Comparison of ENCODE assay signal across 9 cellular contexts in genomic region chr7:7761340-7761973, GRCh38. TPM values are rescaled to one million over a fixed set of nuclear protein-coding genes. Genes with fewer than 3 reads are reported as not detected.
DNase-seq lines count a peak whose midpoint lies in the region; FAIRE-seq and TF ChIP-seq lines count a peak whose summit lies in the region.
"Had no signal": no experiment of that assay in that cellular context is flagged by ENCODE, and none has a peak within 500 bp of the region (broad histone marks: within the 10 kb centered on the region; RNA-seq: fewer than 3 reads in every experiment).

No MANE protein-coding gene starts in this region.

- H2AFZ ChIP-seq in keratinocyte (ENCODE audit: control insufficient read depth, low read length), result no peak overlapping the region

- no peaks in the 10 kb centered on the region for H3K79me2 ChIP-seq in keratinocyte (ENCODE audit: control insufficient read depth, insufficient read depth, low read length)

- no peaks in the 10 kb centered on the region for H4K20me1 ChIP-seq in keratinocyte (ENCODE audit: control insufficient read depth, extremely low read depth, insufficient read depth, low read length)

- H3K27ac ChIP-seq in keratinocyte (ENCODE audit: control insufficient read depth, insufficient read depth, low read length) (peak overlapping the region; percentile 61), tibial artery (peak overlapping the region; percentile 23 to 61)
- H3K27ac ChIP-seq: SK-N-MC had no signal

- peak; percentile 58 for DNase-seq in CD1c-positive myeloid dendritic cell (ENCODE audit: extremely low spot score)
- no peak for DNase-seq in GM19239 (ENCODE audit: insufficient read length, low spot score)
- DNase-seq in NCI-H2171 treated with DMSO at 0.1 percent for 48 hours (lab: John Stamatoyannopoulos, UW), result peak; percentile 56
- peak; percentile 48 for DNase-seq in astrocyte of the hippocampus (ENCODE audit: low read depth, low spot score)
- DNase-seq in keratinocyte (ENCODE audit: low read depth, low spot score), result no peak
- DNase-seq in tibial artery, result no peak
- no peak for DNase-seq in mucosa of gallbladder (ENCODE audit: low spot score)
- no peak for DNase-seq in activated CD4-positive, alpha-beta T cell treated with anti-CD3 and anti-CD28 coated beads, Interleukin-2, amount 50 U/mL, for 1 hour

- peak overlapping the region in 2 of 3 experiments; percentile 59 to 64 for H3K4me3 ChIP-seq in keratinocyte (ENCODE audit: control insufficient read depth in 2 of 3, extremely low read depth in 1 of 3, insufficient read depth in 2 of 3, low read depth in 1 of 3, low read length in 3 of 3)
- peak overlapping the region; percentile 42 to 46 for H3K4me3 ChIP-seq in tibial artery
- H3K4me3 ChIP-seq: SK-N-MC had no signal

- H3K27me3 ChIP-seq in keratinocyte (ENCODE audit: control insufficient read depth, extremely low read depth, insufficient read depth, low read length) (no peaks in the 10 kb centered on the region), tibial artery (no peaks in the 10 kb centered on the region)

- no peaks in the 10 kb centered on the region for H3K9me3 ChIP-seq in keratinocyte (ENCODE audit: control insufficient read depth, low read depth, low read length)
- no peaks in the 10 kb centered on the region for H3K9me3 ChIP-seq in tibial artery

- TF ChIP-seq CTCF in keratinocyte (optimal IDR thresholded peaks at IDR 0.05 in 1 of 3, IDR thresholded peaks at IDR 0.05 in 1 of 3, conservative IDR thresholded peaks at IDR 0.05 in 1 of 3; ENCODE audit: extremely low read depth in 1 of 3, insufficient read depth in 2 of 3, low read length in 3 of 3), result no peak
- TF ChIP-seq CTCF in tibial artery (IDR thresholded peaks at IDR 0.05), result peak; percentile 43 to 53

- no peaks in the 10 kb centered on the region for H3K9me1 ChIP-seq in keratinocyte (ENCODE audit: control insufficient read depth, extremely low read depth, insufficient read depth, low read length)

- no peaks in the 10 kb centered on the region for H3K36me3 ChIP-seq in keratinocyte (ENCODE audit: control insufficient read depth in 2 of 2, extremely low read depth in 1 of 2, insufficient read depth in 2 of 2, low read length in 2 of 2)
- no peaks in the 10 kb centered on the region for H3K36me3 ChIP-seq in tibial artery

- dilution Hi-C loops in keratinocyte (cut with MboI; ENCODE audit: extremely low pct_ligation_motif_present, low sequenced_read_pairs), result no loop called here

- intact Hi-C loops in tibial artery (cut with DNase I; ENCODE audit: low total_unique reads), result loop anchor here (10.0 kb wide), 1 partner anchor 453 kb away; no protein-coding TSS in a partner anchor

- peak overlapping the region; percentile 88 for H3K4me2 ChIP-seq in keratinocyte (ENCODE audit: control insufficient read depth, extremely low read depth, insufficient read depth, low read depth, low read length)

- peak overlapping the region; percentile 45 for H3K9ac ChIP-seq in keratinocyte (ENCODE audit: control insufficient read depth, extremely low read depth, insufficient read depth, low read length)

- peaks cover 17% of the 10 kb centered on the region for H3K4me1 ChIP-seq in keratinocyte (ENCODE audit: control insufficient read depth, extremely low read depth, insufficient read depth, low read length)
- peaks cover 0 to 13% (median 6%) of the 10 kb centered on the region in 4 donors for H3K4me1 ChIP-seq in tibial artery

- peak; percentile 88 for FAIRE-seq in GM19239 (lab: Jason Lieb, UNC)
- FAIRE-seq in keratinocyte (lab: Jason Lieb, UNC), result no peak

RNA-seq across cellular contexts. Expression of gene RPA3, which starts 43.0 kb away (rescaled TPM):
- polyA plus RNA-seq in keratinocyte, result 19.2 to 51.1 TPM (median 28.3 TPM) in 3 replicates
- polyA plus RNA-seq in keratinocyte (2011; ENCODE audit: low read depth), result 2.7 TPM
- 25.2 and 27.3 TPM in 2 replicates for polyA plus RNA-seq in keratinocyte (2011; cell fraction: cytosol; rRNA removed)
- 7.6 and 8.9 TPM in 2 replicates for polyA plus RNA-seq in keratinocyte (2011; cell fraction: nucleus; rRNA removed)
- polyA plus RNA-seq in keratinocyte (2012; ENCODE audit: low replicate concordance), result 24.5 and 37.1 TPM in 2 replicates
- polyA minus RNA-seq in keratinocyte, result 3.5 to 6.5 TPM (median 4.0 TPM) in 3 replicates
- polyA minus RNA-seq in keratinocyte (2011; cell fraction: cytosol; rRNA and poly(A)+ RNA removed), result 12.3 TPM
- 2.5 and 3.3 TPM in 2 replicates for polyA minus RNA-seq in keratinocyte (2011; cell fraction: nucleus; rRNA and poly(A)+ RNA removed)
- 18.3 TPM for total RNA-seq in mucosa of gallbladder

Comparison
In these comparisons a context has a peak if more than half of its experiments do, and no peak if none do; other contexts are left out.
1. DNase-seq: peak in CD1c-positive myeloid dendritic cell (single experiment), NCI-H2171 treated with DMSO at 0.1 percent for 48 hours (single experiment) and astrocyte of the hippocampus (single experiment); none in GM19239 (single experiment), keratinocyte (single experiment), tibial artery (0 of 2), mucosa of gallbladder (single experiment) and activated CD4-positive, alpha-beta T cell treated with anti-CD3 and anti-CD28 coated beads, Interleukin-2, amount 50 U/mL, for 1 hour (single experiment).
2. CTCF ChIP-seq: peak in tibial artery (2 of 2); none in keratinocyte (0 of 3).